8 cellular contexts compared by ENCODE assay signal in genomic region chr19:39540333-39540673, GRCh38. TPM values are rescaled to one million over a fixed set of nuclear protein-coding genes. Genes with fewer than 3 reads are reported as not detected.
DNase-seq lines count a peak whose midpoint lies in the region; FAIRE-seq and TF ChIP-seq lines count a peak whose summit lies in the region.
"Had no signal": no experiment of that assay in that cellular context is flagged by ENCODE, and none has a peak within 500 bp of the region (broad histone marks: within the 10 kb centered on the region; RNA-seq: fewer than 3 reads in every experiment).

No MANE protein-coding gene starts in this region.

- H3K36me3 ChIP-seq in spleen = no peaks in the 10 kb centered on the region
- H3K36me3 ChIP-seq in adrenal gland (replicated peaks in 1 of 2) = no peaks in the 10 kb centered on the region

- H3K9me3 ChIP-seq in spleen (no peaks in the 10 kb centered on the region), adrenal gland (replicated peaks in 1 of 3) (no peaks in the 10 kb centered on the region)

- peak overlapping the region; percentile 99 for H3K27ac ChIP-seq in VCaP
- H3K27ac ChIP-seq in spleen = peak overlapping the region; percentile 90 to 99 (median 96)
- H3K27ac ChIP-seq in adrenal gland = peak overlapping the region in 2 of 5 donors; percentile 96 to 100

- no peak for TF ChIP-seq CTCF in HFF-Myc (IDR thresholded peaks at IDR 0.05; ENCODE audit: low read depth, low read length, missing control alignments)
- TF ChIP-seq CTCF in VCaP (conservative IDR thresholded peaks at IDR 0.05) = peak; percentile 60
- TF ChIP-seq CTCF in fibroblast of the aortic adventitia (IDR thresholded peaks at IDR 0.05; ENCODE audit: insufficient read depth, low read length) = no peak
- peak in 4 of 11 experiments; percentile 16 to 46 (median 24) for TF ChIP-seq CTCF in spleen (IDR thresholded peaks at IDR 0.05 in 8 of 11, conservative IDR thresholded peaks at IDR 0.05 in 3 of 11)
- peak in 1 of 6 experiments; percentile 11 for TF ChIP-seq CTCF in adrenal gland (IDR thresholded peaks at IDR 0.05)

- peaks cover 0 to 1% (median 0%) of the 10 kb centered on the region in 7 donors for H3K27me3 ChIP-seq in spleen (replicated peaks in 1 of 7)
- H3K27me3 ChIP-seq in adrenal gland = no peaks in the 10 kb centered on the region

- WGBS in spleen, 5 donors = 11 to 20% (median 15%) methylated on average over 10 of the region's 10 CpGs
- 4 to 6% (median 5%) methylated on average over 10 of the region's 10 CpGs for WGBS in adrenal gland, 4 donors

- DNase-seq in HFF-Myc (ENCODE audit: extremely low read depth, low read depth) = no peak
- DNase-seq in fibroblast of the aortic adventitia (ENCODE audit: low read depth) = no peak
- DNase-seq in spleen = no peak
- DNase-seq in adrenal gland = no peak
- no peak for DNase-seq in urothelium cell line (ENCODE audit: low spot score)
- DNase-seq in NCI-H446 treated with DMSO at 0.1 percent for 48 hours (lab: John Stamatoyannopoulos, UW) = no peak

- no peak for TF ChIP-seq POLR2A in spleen (IDR thresholded peaks at IDR 0.05)
- TF ChIP-seq POLR2A in adrenal gland (IDR thresholded peaks at IDR 0.05) = no peak

- intact Hi-C loops in spleen (cut with DNase I; ENCODE audit: low total_unique reads) = no loop called here
- intact Hi-C loops in adrenal gland (cut with DNase I) = no loop called here

- H3K4me1 ChIP-seq in spleen (peaks cover 13 to 39% (median 25%) of the 10 kb centered on the region in 6 donors), adrenal gland (replicated peaks in 1 of 2) (peaks cover 10 to 24% of the 10 kb centered on the region in 2 donors)

- no peak for FAIRE-seq in urothelium cell line (lab: Jason Lieb, UNC)

- H3K4me3 ChIP-seq in HFF-Myc (replicated peaks; ENCODE audit: low read depth, low read length) = peak overlapping the region; percentile 78
- peak overlapping the region; percentile 35 for H3K4me3 ChIP-seq in fibroblast of the aortic adventitia (ENCODE audit: low read depth, low read length)
- H3K4me3 ChIP-seq in spleen = peak overlapping the region in 7 of 8 donors; percentile 67 to 94 (median 72)
- H3K4me3 ChIP-seq in adrenal gland = peak overlapping the region in 1 of 4 donors; percentile 78

RNA-seq across cellular contexts. Expression of gene EID2, which starts 0.3 kb away (rescaled TPM):
- total RNA-seq in fibroblast of the aortic adventitia (ENCODE audit: low replicate concordance) = 3.9 and 5.7 TPM in 2 replicates
- total RNA-seq in spleen = 10 to 100 TPM in 5 of 7 donors, 1 to 10 TPM in 2; 7.9 to 17.4 (median 12.7) TPM
- polyA plus RNA-seq in spleen = 10 to 100 TPM; 15.5 to 17.7 (median 17.2) TPM
- total RNA-seq in adrenal gland = 10 to 100 TPM; 13.9 to 32.9 (median 25.9) TPM
- 10 to 100 TPM; 19.2 to 31.7 (median 27.8) TPM for polyA plus RNA-seq in adrenal gland

RNA-seq across cellular contexts. Expression of gene EID2B, which starts 7.7 kb away (rescaled TPM):
- total RNA-seq in fibroblast of the aortic adventitia (ENCODE audit: low replicate concordance) = 1.5 and 3.3 TPM in 2 replicates
- total RNA-seq in spleen = 1 to 10 TPM; 2.0 to 5.3 (median 4.5) TPM
- polyA plus RNA-seq in spleen = 1 to 10 TPM; 4.6 to 5.7 (median 5.4) TPM
- total RNA-seq in adrenal gland = 1 to 10 TPM; 1.6 to 6.7 (median 3.8) TPM
- 1 to 10 TPM; 2.7 to 4.3 (median 3.8) TPM for polyA plus RNA-seq in adrenal gland

RNA-seq across cellular contexts. Expression of gene SELENOV, which starts 25.4 kb away (rescaled TPM):
- total RNA-seq in fibroblast of the aortic adventitia (ENCODE audit: low replicate concordance) (not detected in 2 replicates), spleen (not detected), adrenal gland (not detected)
- polyA plus RNA-seq in spleen (not detected), adrenal gland (not detected)
- total RNA-seq: myocyte had no signal

RNA-seq across cellular contexts. Expression of gene DLL3, which starts 41.6 kb away (rescaled TPM):
- 0.09 TPM in 1 of 2 replicates, not detected in the other for total RNA-seq in fibroblast of the aortic adventitia (ENCODE audit: low replicate concordance)
- under 1 TPM in 2 of 7 donors, not detected in 5; 0.16 to 0.27 TPM for total RNA-seq in spleen
- under 1 TPM; 0.52 to 0.68 (median 0.58) TPM for polyA plus RNA-seq in spleen
- total RNA-seq in adrenal gland = not detected
- under 1 TPM in 1 of 3 donors, not detected in 2; 0.10 TPM for polyA plus RNA-seq in adrenal gland

RNA-seq across cellular contexts. Expression of gene TIMM50, which starts 59.7 kb away (rescaled TPM):
- total RNA-seq in fibroblast of the aortic adventitia (ENCODE audit: low replicate concordance) = 46.1 and 49.5 TPM in 2 replicates
- 10 to 100 TPM; 30.3 to 51.5 (median 41.8) TPM for total RNA-seq in spleen
- 10 to 100 TPM; 36.2 to 46.0 (median 40.7) TPM for polyA plus RNA-seq in spleen
- total RNA-seq in adrenal gland = 10 to 100 TPM; 52.8 to 93.4 (median 64.9) TPM
- polyA plus RNA-seq in adrenal gland = 100 to 1,000 TPM in 2 of 3 donors, 10 to 100 TPM in 1; 77.7 to 147 (median 118) TPM
